ENCODE assay signal across 10 cellular contexts in genomic region chr9:27377147-27377807, GRCh38.
A peak's percentile ranks its signal among the peaks of the same experiment; 100 is the strongest.
DNase-seq lines count a peak whose midpoint lies in the region; ATAC-seq, FAIRE-seq and TF ChIP-seq lines count a peak whose summit lies in the region.
"Had no signal": no experiment of that assay in that cellular context is flagged by ENCODE, and none has a peak within 500 bp of the region (broad histone marks: within the 10 kb centered on the region; RNA-seq: fewer than 3 reads in every experiment).

No MANE protein-coding gene starts in this region.

- intact Hi-C loops in kidney (cut with DNase I) (no loop called here), upper lobe of right lung (cut with DNase I) (no loop called here)

- TF ChIP-seq CTCF in kidney (IDR thresholded peaks at IDR 0.05; ENCODE audit: borderline replicate concordance, extremely low read depth, insufficient read depth) (no peak), upper lobe of right lung (IDR thresholded peaks at IDR 0.05) (no peak)

- H3K36me3 ChIP-seq in kidney (ENCODE audit: control insufficient read depth in 1 of 2, insufficient read depth in 2 of 2, low read length in 2 of 2) (no peaks in the 10 kb centered on the region), upper lobe of right lung (no peaks in the 10 kb centered on the region)
- H3K36me3 ChIP-seq: right lobe of liver had no signal

- no peaks in the 10 kb centered on the region for H3K9me3 ChIP-seq in kidney (ENCODE audit: control insufficient read depth in 1 of 2, low read length in 2 of 2)
- H3K9me3 ChIP-seq in upper lobe of right lung: no peaks in the 10 kb centered on the region
- H3K9me3 ChIP-seq: right lobe of liver had no signal

- H3K9ac ChIP-seq in kidney (ENCODE audit: low read length in 2 of 2): no peak overlapping the region

- ATAC-seq in GM18502 (IDR thresholded peaks at IDR 0.05; ENCODE audit: poor library complexity, unreplicated experiment) (peak; percentile 28), upper lobe of right lung (no peak)

- H3K4me1 ChIP-seq in kidney (ENCODE audit: control insufficient read depth in 1 of 2, insufficient read depth in 1 of 2, low read depth in 1 of 2, low read length in 2 of 2) (peaks cover 19 to 42% of the 10 kb centered on the region in 2 donors), upper lobe of right lung (peaks cover 22% of the 10 kb centered on the region)

- TF ChIP-seq POLR2A in H54 (IDR thresholded peaks at IDR 0.05; ENCODE audit: low read depth, low read length): no peak

- FAIRE-seq in H54 (lab: Jason Lieb, UNC) (peak; percentile 23), kidney (lab: Jason Lieb, UNC) (no peak)

- peak overlapping the region; percentile 38 to 59 for H3K27ac ChIP-seq in kidney (ENCODE audit: low read depth in 2 of 2, low read length in 2 of 2)
- H3K27ac ChIP-seq in upper lobe of right lung: no peak overlapping the region
- H3K27ac ChIP-seq: right lobe of liver had no signal

- H3K4me3 ChIP-seq in kidney (ENCODE audit: low read length in 2 of 2) (no peak overlapping the region), upper lobe of right lung (no peak overlapping the region)
- H3K4me3 ChIP-seq: right lobe of liver had no signal

- DNase-seq in H54 (ENCODE audit: insufficient read length, low spot score): no peak
- DNase-seq in HT1080 (ENCODE audit: low read depth): peak; percentile 40
- no peak for DNase-seq in kidney
- DNase-seq in NCI-H1417 treated with DMSO at 0.1 percent for 48 hours (lab: John Stamatoyannopoulos, UW): no peak
- no peak for DNase-seq in effector CD4-positive, alpha-beta T cell
- no peak for DNase-seq in upper lobe of right lung
- DNase-seq in SHP77 treated with DMSO at 0.1 percent for 48 hours (lab: John Stamatoyannopoulos, UW): no peak
- DNase-seq: activated T-cell treated with anti-CD3 and anti-CD28 coated beads for 4 hours, right lobe of liver had no signal

- no peaks in the 10 kb centered on the region for H3K27me3 ChIP-seq in upper lobe of right lung
- H3K27me3 ChIP-seq: right lobe of liver had no signal
